Comparison of ENCODE assay signal across 18 cellular contexts in the genomic region with DNA sequence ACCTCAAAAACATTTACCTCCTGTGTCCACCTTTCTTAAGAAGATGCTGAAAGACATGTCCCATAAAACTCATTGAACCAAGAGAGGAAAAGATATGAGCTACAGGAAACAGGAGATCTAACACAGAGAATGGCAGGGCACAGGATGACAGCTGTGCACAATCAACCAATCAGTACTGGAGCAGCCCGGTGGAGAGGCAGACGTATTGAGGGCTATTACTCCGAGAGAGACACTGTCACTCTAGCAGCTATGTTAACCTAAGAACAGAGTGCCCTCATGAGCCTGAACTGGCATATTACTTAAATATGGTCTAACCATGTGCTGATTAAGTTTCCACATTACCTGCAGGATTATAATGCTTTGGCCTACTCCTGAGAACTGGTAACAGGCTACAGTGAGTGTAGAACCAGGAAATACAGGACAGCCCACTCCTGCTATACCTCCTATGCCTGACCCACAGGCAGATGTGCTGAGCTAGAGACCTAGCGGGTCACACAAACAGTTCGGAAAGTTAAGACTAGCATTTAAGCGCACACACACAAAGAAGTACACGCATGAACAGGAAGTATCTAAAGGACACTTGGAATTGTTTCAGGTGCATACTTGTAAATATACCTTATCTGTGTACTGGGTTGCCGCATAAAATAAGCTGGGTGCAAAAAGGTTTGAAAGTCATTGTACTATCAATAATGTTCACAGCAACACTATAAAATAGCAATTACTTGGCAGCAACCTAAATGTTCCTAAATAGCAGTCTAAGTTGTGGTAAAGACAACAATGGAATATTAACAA. TPM values are rescaled to one million over a fixed set of nuclear protein-coding genes. Genes with fewer than 3 reads are reported as not detected.
DNase-seq lines count a peak whose midpoint lies in the region; ATAC-seq, FAIRE-seq and TF ChIP-seq lines count a peak whose summit lies in the region.
"Had no signal": no experiment of that assay in that cellular context is flagged by ENCODE, and none has a peak within 500 bp of the region (broad histone marks: within the 10 kb centered on the region; RNA-seq: fewer than 3 reads in every experiment).

No MANE protein-coding gene starts in this region.

- no peak overlapping the region for H2BK120ac ChIP-seq in trophoblast cell (ENCODE audit: insufficient read depth, low read length, poor library complexity)

- H3K4me2 ChIP-seq in K562 (ENCODE audit: insufficient read depth, low read length), result no peak overlapping the region
- no peak overlapping the region for H3K4me2 ChIP-seq in trophoblast cell (ENCODE audit: low read length)
- H3K4me2 ChIP-seq: PC-9, smooth muscle cell had no signal

- no peak overlapping the region for H2BK12ac ChIP-seq in trophoblast cell (ENCODE audit: low read length)

- H3K36me3 Mint-ChIP-seq in activated T-cell treated with anti-CD3 and anti-CD28 coated beads, Interleukin-2, amount 50 U/mL, for 72 hours (ENCODE audit: insufficient read depth in 2 of 2), result peaks cover 6 to 31% of the 10 kb centered on the region in 2 donors

- H3K4me3 Mint-ChIP-seq in activated T-cell treated with anti-CD3 and anti-CD28 coated beads, Interleukin-2, amount 50 U/mL, for 72 hours, result no peak overlapping the region
- H3K4me3 Mint-ChIP-seq: mesothelial cell of epicardium; stimulated activated naive CD8-positive, alpha-beta T cell treated with anti-CD3 and anti-CD28 coated beads, Interleukin-15, Interleukin-2, amounts not matched to agents 100 ng/mL and 50 ng/mL, for 24 hours had no signal

- H3K9me3 ChIP-seq in K562 (replicated peaks; ENCODE audit: control insufficient read depth, insufficient read depth, low read depth, low read length) (no peaks in the 10 kb centered on the region), trophoblast cell (ENCODE audit: insufficient read depth, low read depth, low read length) (no peaks in the 10 kb centered on the region), gastrocnemius medialis (no peaks in the 10 kb centered on the region)
- H3K9me3 ChIP-seq in effector memory CD4-positive, alpha-beta T cell (ENCODE audit: control insufficient read depth, low read length), result no peaks in the 10 kb centered on the region
- H3K9me3 ChIP-seq: pancreas, uterus had no signal

- H3K79me2 ChIP-seq in K562 (ENCODE audit: control insufficient read depth, insufficient read depth, low read length), result no peaks in the 10 kb centered on the region
- no peaks in the 10 kb centered on the region for H3K79me2 ChIP-seq in trophoblast cell (ENCODE audit: control insufficient read depth, insufficient read depth, low read length, poor library complexity)

- in situ Hi-C loops in K562 (cut with MboI), result loop anchor here (25.0 kb wide), 1 partner anchor 236 kb away; no protein-coding TSS in a partner anchor
- in situ Hi-C loops in gastrocnemius medialis (cut with MboI; ENCODE audit: low sequenced_read_pairs in 4 of 4), result loop anchor here in 2 of 4 donors (25.0 kb wide), 2 partner anchors 236 to 411 kb away; partner anchors contain the start of genes MCM8 (in 1 of the 2) and TRMT6 (in 1 of the 2)

- H4K12ac ChIP-seq in trophoblast cell (ENCODE audit: low read depth, low read length), result no peak overlapping the region

- CTCF ChIA-PET in K562 (lab: Yijun Ruan, JAX; ENCODE audit: low intra/inter-chr PET ratio), result no interaction called here

- no peaks in the 10 kb centered on the region for H3K27me3 Mint-ChIP-seq in activated T-cell treated with anti-CD3 and anti-CD28 coated beads, Interleukin-2, amount 50 U/mL, for 72 hours (ENCODE audit: low read depth)
- H3K27me3 Mint-ChIP-seq: stimulated activated naive CD8-positive, alpha-beta T cell treated with anti-CD3 and anti-CD28 coated beads, Interleukin-15, Interleukin-2, amounts not matched to agents 100 ng/mL and 50 ng/mL, for 24 hours had no signal

- peaks cover 10% of the 10 kb centered on the region; the same call in 1 of the 2 replicates for H4K20me1 ChIP-seq in K562 (replicated peaks; ENCODE audit: control insufficient read depth, insufficient read depth, low read length)

- FAIRE-seq in K562 (lab: Jason Lieb, UNC), result no peak
- FAIRE-seq: pancreas had no signal

- no peak overlapping the region for H3K4ac ChIP-seq in trophoblast cell (ENCODE audit: low read depth, low read length)

- H3K9ac ChIP-seq in K562 (ENCODE audit: insufficient read depth in 1 of 2, low read depth in 2 of 2, low read length in 2 of 2) (no peak overlapping the region), trophoblast cell (ENCODE audit: low read length) (peak overlapping the region; percentile 61)

- H3K9me1 ChIP-seq in K562 (ENCODE audit: control insufficient read depth, insufficient read depth, low read length), result no peaks in the 10 kb centered on the region

- WGBS in K562 (ENCODE audit: insufficient coverage, low coverage, missing lambda C conversion rate), result 88% methylated on average over 7 of the region's 8 CpGs
- no CpG with 5 or more reads among the region's 8 CpGs for WGBS in trophoblast cell (ENCODE audit: extremely low coverage, insufficient coverage, insufficient read length)

- no peak for DNase-seq in activated T-cell treated with anti-CD3 and anti-CD28 coated beads, Interleukin-2, amount 50 U/mL, for 72 hours
- no peak for DNase-seq in activated T-cell treated with anti-CD3 and anti-CD28 coated beads, Interleukin-2, amount 50 U/mL, for 48 hours
- DNase-seq in LNCaP clone FGC (ENCODE audit: low read depth), result no peak
- DNase-seq in K562 (ENCODE audit: extremely low read depth in 1 of 4, low spot score in 3 of 4), result no peak
- peak in 1 of 2 donors; percentile 13 for DNase-seq in trophoblast cell
- DNase-seq in effector memory CD4-positive, alpha-beta T cell, result no peak
- no peak for DNase-seq in gastrocnemius medialis
- DNase-seq: amygdala, GOT3, MV-4-11, pancreas, PC-9, uterus had no signal

- no peak overlapping the region for H3K14ac ChIP-seq in trophoblast cell (ENCODE audit: low read length)

- H3K23ac ChIP-seq in trophoblast cell (ENCODE audit: low read length), result peak overlapping the region; percentile 75

- H3K4me3 ChIP-seq in LNCaP clone FGC (ENCODE audit: low read depth, low read length) (no peak overlapping the region), K562 (no peak overlapping the region), trophoblast cell (ENCODE audit: low read depth, low read length) (no peak overlapping the region), gastrocnemius medialis (no peak overlapping the region)
- no peak overlapping the region for H3K4me3 ChIP-seq in effector memory CD4-positive, alpha-beta T cell (ENCODE audit: insufficient read depth, low read depth, low read length, poor library complexity, severe bottlenecking)
- H3K4me3 ChIP-seq: pancreas, PC-9, smooth muscle cell, uterus had no signal

- no peak for TF ChIP-seq EP300 in K562 (IDR thresholded peaks at IDR 0.05; ENCODE audit: low read length)

- intact Hi-C loops in K562 (cut with micrococcal nuclease) (no loop called here), gastrocnemius medialis (cut with DNase I; ENCODE audit: low total_unique reads) (loop anchor here (10.0 kb wide), 1 partner anchor 384 kb away; no protein-coding TSS in a partner anchor)

- no peak overlapping the region for H3K18ac ChIP-seq in trophoblast cell (ENCODE audit: low read length)

- TF ChIP-seq POLR2A in K562 (conservative IDR thresholded peaks at IDR 0.05) (no peak), gastrocnemius medialis (IDR thresholded peaks at IDR 0.05) (no peak)

- peaks cover 55% of the 10 kb centered on the region for H3K36me3 ChIP-seq in K562 (ENCODE audit: control insufficient read depth, insufficient read depth, low read length)
- peaks cover 0 to 6% of the 10 kb centered on the region in 2 experiments for H3K36me3 ChIP-seq in trophoblast cell (ENCODE audit: control insufficient read depth in 1 of 2, insufficient read depth in 2 of 2, low read length in 2 of 2)
- H3K36me3 ChIP-seq in effector memory CD4-positive, alpha-beta T cell (ENCODE audit: control insufficient read depth, insufficient read depth, low read length), result peaks cover 29% of the 10 kb centered on the region
- H3K36me3 ChIP-seq in gastrocnemius medialis, result peaks cover 0 to 54% of the 10 kb centered on the region in 2 donors
- H3K36me3 ChIP-seq: uterus had no signal

- no peak overlapping the region for H2BK5ac ChIP-seq in trophoblast cell (ENCODE audit: low read depth, low read length, poor library complexity)

- no peak overlapping the region for H2AK5ac ChIP-seq in trophoblast cell (ENCODE audit: low read length)

- BruUV-seq in K562 (replicated peaks; lab: Mats Ljungman, UMichigan), result no TSS peak

- POLR2A ChIA-PET in K562 (lab: Yijun Ruan, JAX), result interaction anchor here (0.6 to 2.2 kb wide), 6 partner anchors 8 to 343 kb away, joined by 3 to 11 read pairs (median 4); no protein-coding TSS in a partner anchor

- H3K9me3 Mint-ChIP-seq in activated T-cell treated with anti-CD3 and anti-CD28 coated beads, Interleukin-2, amount 50 U/mL, for 72 hours, result no peaks in the 10 kb centered on the region
- H3K9me3 Mint-ChIP-seq: mesothelial cell of epicardium; stimulated activated naive CD8-positive, alpha-beta T cell treated with anti-CD3 and anti-CD28 coated beads, Interleukin-15, Interleukin-2, amounts not matched to agents 100 ng/mL and 50 ng/mL, for 24 hours had no signal

- ATAC-seq in activated T-cell treated with anti-CD3 and anti-CD28 coated beads, Interleukin-2, amount 50 U/mL, for 72 hours (replicated peaks in 1 of 2), result no peak
- ATAC-seq in K562 (peak; percentile 55; the same call in 2 of the 3 replicates), gastrocnemius medialis (no peak), HG02970 (IDR thresholded peaks at IDR 0.05; ENCODE audit: low FRiP score, unreplicated experiment) (no peak)
- ATAC-seq: activated CD4-positive, CD25-positive, alpha-beta regulatory T cell treated with anti-CD3 and anti-CD28 coated beads, Interleukin-2, amount 50 U/mL, for 24 hours; pancreas had no signal

- 0 out of 2 replicates have a peak, but pooled peaks have one; percentile 7 for TF ChIP-seq CTCF in LNCaP clone FGC (IDR thresholded peaks at IDR 0.05; ENCODE audit: control insufficient read depth, extremely low read depth, insufficient read depth)
- no peak for TF ChIP-seq CTCF in K562 (IDR thresholded peaks at IDR 0.05 in 2 of 3, conservative IDR thresholded peaks at IDR 0.05 in 1 of 3; ENCODE audit: insufficient read depth in 2 of 3, low read depth in 1 of 3, low read length in 3 of 3)
- no peak for TF ChIP-seq CTCF in gastrocnemius medialis (IDR thresholded peaks at IDR 0.05 in 4 of 5, conservative IDR thresholded peaks at IDR 0.05 in 1 of 5)

- H3K4me1 Mint-ChIP-seq in activated T-cell treated with anti-CD3 and anti-CD28 coated beads, Interleukin-2, amount 50 U/mL, for 72 hours (ENCODE audit: low read depth), result peaks cover 30% of the 10 kb centered on the region

- no peaks in the 10 kb centered on the region for H3K79me1 ChIP-seq in trophoblast cell (ENCODE audit: low read length)

- H2AFZ ChIP-seq in K562 (ENCODE audit: low read depth, low read length) (no peak overlapping the region), trophoblast cell (ENCODE audit: insufficient read depth, low read length, poor library complexity) (no peak overlapping the region)
- H2AFZ ChIP-seq: PC-9 had no signal

- H3K4me1 ChIP-seq in K562 (replicated peaks in 1 of 2; ENCODE audit: control insufficient read depth in 2 of 2, insufficient read depth in 2 of 2, low read length in 2 of 2), result peaks cover 0 to 12% of the 10 kb centered on the region in 2 experiments; a peak in 3 of 5 replicates
- H3K4me1 ChIP-seq in trophoblast cell (ENCODE audit: control insufficient read depth in 1 of 2, insufficient read depth in 2 of 2, low read length in 2 of 2), result no peaks in the 10 kb centered on the region
- no peaks in the 10 kb centered on the region for H3K4me1 ChIP-seq in effector memory CD4-positive, alpha-beta T cell (ENCODE audit: control insufficient read depth, insufficient read depth, low read length, poor library complexity, severe bottlenecking)
- no peaks in the 10 kb centered on the region for H3K4me1 ChIP-seq in gastrocnemius medialis
- H3K4me1 ChIP-seq: pancreas, uterus had no signal

- H3K27ac ChIP-seq in K562 (ENCODE audit: extremely low read depth, low read depth, low read length) (no peak overlapping the region; the same call in 2 of the 3 replicates), trophoblast cell (ENCODE audit: low read depth, low read length) (no peak overlapping the region), gastrocnemius medialis (no peak overlapping the region)
- no peak overlapping the region for H3K27ac ChIP-seq in effector memory CD4-positive, alpha-beta T cell (ENCODE audit: insufficient read depth, low read length, poor library complexity, severe bottlenecking)
- H3K27ac ChIP-seq: pancreas, PC-9, uterus had no signal

- no peak overlapping the region for H4K91ac ChIP-seq in trophoblast cell (ENCODE audit: low read depth, low read length)

- no peak overlapping the region for H4K8ac ChIP-seq in trophoblast cell (ENCODE audit: low read depth, low read length)

- no peak for TF ChIP-seq RAD21 in K562 (CRISPR knock-in tag; conservative IDR thresholded peaks at IDR 0.05 in 1 of 2, IDR thresholded peaks at IDR 0.05 in 1 of 2)

- H3K27me3 ChIP-seq in K562 (ENCODE audit: control insufficient read depth in 2 of 2, insufficient read depth in 2 of 2, low read length in 2 of 2) (no peaks in the 10 kb centered on the region), trophoblast cell (ENCODE audit: insufficient read depth, low read length) (no peaks in the 10 kb centered on the region), gastrocnemius medialis (no peaks in the 10 kb centered on the region)
- no peaks in the 10 kb centered on the region for H3K27me3 ChIP-seq in effector memory CD4-positive, alpha-beta T cell (replicated peaks; ENCODE audit: control insufficient read depth, insufficient read depth, low read length, poor library complexity, severe bottlenecking)
- H3K27me3 ChIP-seq: pancreas, uterus had no signal

- H3K27ac Mint-ChIP-seq in activated T-cell treated with anti-CD3 and anti-CD28 coated beads, Interleukin-2, amount 50 U/mL, for 72 hours, result peak overlapping the region; percentile 8

RNA-seq across cellular contexts. Expression of gene GPCPD1, which starts 59.9 kb away (rescaled TPM):
- total RNA-seq in activated T-cell treated with anti-CD3 and anti-CD28 coated beads, Interleukin-2, amount 50 U/mL, for 72 hours, result 10 to 100 TPM; 39.1 to 46.0 TPM
- 34.0 and 115 TPM in 2 replicates for total RNA-seq in K562 (2011; cell fraction: chromatin; rRNA removed; ENCODE audit: low replicate concordance)
- 12.7 and 17.1 TPM in 2 replicates for total RNA-seq in K562 (2011; cell fraction: nucleolus; rRNA removed)
- 35.8 and 53.4 TPM in 2 replicates for total RNA-seq in K562 (2011; cell fraction: nucleoplasm; rRNA removed)
- total RNA-seq in K562 (2014; rRNA removed) (5.8 and 8.5 TPM in 2 replicates), K562 (2014; rRNA removed; fragmentation: Illumina TruSeq; extraction: Trizol) (14.7 and 16.0 TPM in 2 replicates), K562 (2015; rRNA removed; fragmentation: Illumina TruSeq; extraction: Trizol) (7.4 and 8.6 TPM in 2 replicates), K562 (2021) (12.4 and 14.9 TPM in 2 replicates), gastrocnemius medialis (10 to 100 TPM; 17.2 to 40.9 (median 22.0) TPM)
- polyA plus RNA-seq in K562 (2011; rRNA removed) (19.2 and 23.0 TPM in 2 replicates), K562 (2014; fragmentation: Illumina TruSeq; extraction: Trizol) (7.4 and 8.6 TPM in 2 replicates), K562 (2014; fragmentation: Nextera tagmentation; extraction: Ambion mirVana) (1 to 10 TPM; 3.3 to 4.2 TPM), K562 (2014; rRNA removed) (8.6 and 12.5 TPM in 2 replicates)
- polyA plus RNA-seq in K562 (2011; cell fraction: cytosol; rRNA removed), result 3.2 and 10.2 TPM in 2 replicates
- polyA plus RNA-seq in K562 (2011; cell fraction: nucleus; rRNA removed), result 32.5 and 69.6 TPM in 2 replicates
- polyA plus RNA-seq in K562 (2012), result 6.4 and 11.6 TPM in 2 replicates
- polyA minus RNA-seq in K562 (2011; rRNA and poly(A)+ RNA removed), result 25.3 and 39.7 TPM in 2 replicates
- polyA minus RNA-seq in K562 (2011; cell fraction: cytosol; rRNA and poly(A)+ RNA removed), result 5.0 and 8.5 TPM in 2 replicates
- polyA minus RNA-seq in K562 (2011; cell fraction: nucleus; rRNA and poly(A)+ RNA removed), result 15.9 and 42.7 TPM in 2 replicates
- polyA plus RNA-seq in trophoblast cell (2013), result 7.4 and 8.0 TPM in 2 replicates
